In genomic region chr12:120186654-120187053, GRCh38 we compare ENCODE assay signal across 25 cellular contexts.
"Had no signal": no experiment of that assay in that cellular context is flagged by ENCODE, and none has a peak within 500 bp of the region (broad histone marks: within the 10 kb centered on the region; RNA-seq: fewer than 3 reads in every experiment).

No MANE protein-coding gene starts in this region.

- H3K27ac Mint-ChIP-seq: activated CD4-positive, alpha-beta memory T cell treated with anti-CD3 and anti-CD28 coated beads for 36 hours; activated CD4-positive, alpha-beta T cell treated with anti-CD3 and anti-CD28 coated beads, Interleukin-2, amount 10 ng/mL, durations not matched to agents 7 days and 5 days; activated naive CD8-positive, alpha-beta T cell; activated T-helper 17 cell treated with anti-CD3 and anti-CD28 coated beads, Interleukin-2, amount 50 U/mL, for 72 hours; brain; T-helper 1 cell treated with Interleukin-12 subunit alpha and Interleukin-12 subunit beta and Interleukin-4 antibody, amounts not matched to agents 30 μg/mL and 1 μg/mL, for 36 hours; WTC11 had no signal

- H3K27me3 Mint-ChIP-seq: activated CD4-positive, alpha-beta memory T cell treated with anti-CD3 and anti-CD28 coated beads for 36 hours; activated CD4-positive, alpha-beta T cell treated with anti-CD3 and anti-CD28 coated beads, Interleukin-2, amount 10 ng/mL, durations not matched to agents 7 days and 5 days; activated naive CD8-positive, alpha-beta T cell; activated T-helper 17 cell treated with anti-CD3 and anti-CD28 coated beads, Interleukin-2, amount 50 U/mL, for 72 hours; brain; central memory CD8-positive, alpha-beta T cell had no signal

- ATAC-seq: activated T-helper 17 cell treated with anti-CD3 and anti-CD28 coated beads, Interleukin-2, amount 50 U/mL, for 72 hours; WTC11 had no signal

- H3K27me3 ChIP-seq: MG63, SJSA1 had no signal

- H3K4me1 ChIP-seq: SJSA1 had no signal

- H3K9me3 ChIP-seq: MG63, SJSA1 had no signal

- DNase-seq: activated CD4-positive, alpha-beta memory T cell treated with anti-CD3 and anti-CD28 coated beads for 36 hours; activated CD4-positive, alpha-beta T cell treated with anti-CD3 and anti-CD28 coated beads, Interleukin-2, amount 10 ng/mL, durations not matched to agents 7 days and 5 days; activated CD4-positive, CD25-positive, alpha-beta regulatory T cell treated with anti-CD3 and anti-CD28 coated beads, Interleukin-2, amount 50 U/mL, for 72 hours; activated CD8-positive, alpha-beta memory T cell treated with anti-CD3 and anti-CD28 coated beads, Interleukin-2, amount 50 U/mL, for 4 hours; activated gamma-delta T cell; activated naive CD4-positive, alpha-beta T cell treated with anti-CD3 and anti-CD28 coated beads for 36 hours; amygdala; MG63; NCI-H1105; NCI-H1436; NCI-H1694 treated with DMSO at 0.1 percent for 48 hours; NCI-H2029 treated with DMSO at 0.1 percent for 48 hours; NCI-H345; NCI-H510A; NCI-H69; NK-92 treated with Interleukin-12 subunit alpha and Interleukin-12 subunit beta, amount 100 ng/mL, for 24 hours; SHP77; T-helper 9 cell had no signal

- H3K9me3 Mint-ChIP-seq: activated CD4-positive, alpha-beta memory T cell treated with anti-CD3 and anti-CD28 coated beads for 36 hours; activated CD4-positive, alpha-beta T cell treated with anti-CD3 and anti-CD28 coated beads, Interleukin-2, amount 10 ng/mL, durations not matched to agents 7 days and 5 days; activated naive CD4-positive, alpha-beta T cell treated with anti-CD3 and anti-CD28 coated beads for 36 hours; activated T-helper 17 cell treated with anti-CD3 and anti-CD28 coated beads, Interleukin-2, amount 50 U/mL, for 72 hours; brain; central memory CD8-positive, alpha-beta T cell; T-helper 1 cell treated with Interleukin-12 subunit alpha and Interleukin-12 subunit beta and Interleukin-4 antibody, amounts not matched to agents 30 μg/mL and 1 μg/mL, for 36 hours; WTC11 had no signal

- H3K27ac ChIP-seq: SJSA1 had no signal

- H3K4me3 ChIP-seq: MG63, SJSA1 had no signal

- H3K4me1 Mint-ChIP-seq: WTC11 had no signal

- H3K4me3 Mint-ChIP-seq: activated CD4-positive, alpha-beta memory T cell treated with anti-CD3 and anti-CD28 coated beads for 36 hours; activated CD4-positive, alpha-beta T cell treated with anti-CD3 and anti-CD28 coated beads, Interleukin-2, amount 10 ng/mL, durations not matched to agents 7 days and 5 days; activated naive CD4-positive, alpha-beta T cell treated with anti-CD3 and anti-CD28 coated beads for 36 hours; activated naive CD8-positive, alpha-beta T cell; activated T-helper 17 cell treated with anti-CD3 and anti-CD28 coated beads, Interleukin-2, amount 50 U/mL, for 72 hours; brain; central memory CD8-positive, alpha-beta T cell; T-helper 1 cell treated with Interleukin-12 subunit alpha and Interleukin-12 subunit beta and Interleukin-4 antibody, amounts not matched to agents 30 μg/mL and 1 μg/mL, for 36 hours; WTC11 had no signal
